ENCODE assay signal across 8 cellular contexts in the genomic region with DNA sequence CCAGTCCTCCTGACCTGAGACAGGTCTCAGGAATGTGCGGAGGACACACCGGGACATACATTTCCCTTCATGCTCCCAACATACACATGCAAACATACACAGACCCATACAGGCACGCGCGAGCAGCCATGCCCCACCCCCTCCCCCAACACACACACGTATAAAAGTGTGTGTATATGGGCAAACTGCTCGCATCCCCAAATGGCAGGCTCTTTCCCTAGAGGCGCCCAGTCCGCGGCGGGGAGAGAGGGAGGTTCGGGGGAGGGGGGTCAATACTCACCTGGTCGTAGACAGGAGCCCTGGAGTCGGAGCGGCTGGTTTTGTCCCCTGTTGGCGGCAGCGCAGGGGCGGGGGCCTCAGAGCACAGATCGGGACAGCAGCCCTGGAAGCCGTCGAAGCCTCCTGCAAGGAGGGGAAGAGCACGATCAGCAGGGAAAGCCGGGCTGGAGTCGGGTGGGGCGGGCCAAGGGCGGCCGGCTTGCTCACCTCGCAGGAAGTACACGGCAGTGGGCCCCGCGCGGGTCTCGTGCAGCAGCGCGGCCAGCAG. TPM values are rescaled to one million over a fixed set of nuclear protein-coding genes. Genes with fewer than 3 reads are reported as not detected.
DNase-seq lines count a peak whose midpoint lies in the region; ATAC-seq, FAIRE-seq and TF ChIP-seq lines count a peak whose summit lies in the region.

No MANE protein-coding gene starts in this region.

- H3K9me2 ChIP-seq in GM23248 (ENCODE audit: insufficient read depth), result no peaks in the 10 kb centered on the region
- no peaks in the 10 kb centered on the region for H3K9me2 ChIP-seq in PC-3 (replicated peaks; ENCODE audit: low read length)

- H3F3A ChIP-seq in GM23248 (ENCODE audit: insufficient read depth) (peaks cover 6% of the 10 kb centered on the region; the same call in 1 of the 2 replicates), PC-3 (ENCODE audit: low read length, unreplicated experiment) (no peaks in the 10 kb centered on the region)

- no peaks in the 10 kb centered on the region for H3K36me3 ChIP-seq in GM23248 (ENCODE audit: low read depth)
- no peaks in the 10 kb centered on the region for H3K36me3 ChIP-seq in PC-3 (ENCODE audit: low read depth, low read length)
- peaks cover 7% of the 10 kb centered on the region in 2 experiments; a peak in 2 of 4 replicates for H3K36me3 ChIP-seq in GM12878 (ENCODE audit: control insufficient read depth in 2 of 2, insufficient read depth in 2 of 2, low read length in 1 of 2)

- H2AFZ ChIP-seq in GM23248 (peak overlapping the region; percentile 69), PC-3 (ENCODE audit: low read length) (peak overlapping the region; percentile 85; the same call in 1 of the 2 replicates), GM12878 (ENCODE audit: control insufficient read depth, low read depth, low read length) (no peak overlapping the region)

- RAD21 ChIA-PET in GM12878 (lab: Charles Lee; ENCODE audit: unreplicated experiment), result interaction anchor here (0.8 to 18.1 kb wide), 3 partner anchors 13 to 31 kb away, joined by 3 to 463 read pairs (median 182); no protein-coding TSS in a partner anchor

- TF ChIP-seq POLR2A in GM12878 (IDR thresholded peaks at IDR 0.05; ENCODE audit: low read depth, low read length), result no peak

- H3K4me1 Mint-ChIP-seq in type B pancreatic cell (ENCODE audit: unreplicated experiment), result peaks cover 12% of the 10 kb centered on the region

- no peak for FAIRE-seq in GM12878 (lab: Jason Lieb, UNC)

- DNase-seq in GM23248 (no peak), PC-3 (peak; percentile 11), GM12878 (ENCODE audit: low read depth, low spot score) (no peak), type B pancreatic cell (ENCODE audit: extremely low spot score, unreplicated experiment) (no peak), NCI-H1105 treated with DMSO at 0.1 percent for 48 hours (lab: John Stamatoyannopoulos, UW) (no peak)

- H3K4me1 ChIP-seq in GM23248 (ENCODE audit: insufficient read depth), result peaks cover 9% of the 10 kb centered on the region; the same call in 1 of the 2 replicates
- peaks cover 11% of the 10 kb centered on the region for H3K4me1 ChIP-seq in PC-3 (ENCODE audit: insufficient read depth, low read length)
- peaks cover 45% of the 10 kb centered on the region for H3K4me1 ChIP-seq in GM12878 (ENCODE audit: control insufficient read depth, insufficient read depth, low read length)
- H3K4me1 ChIP-seq in mononuclear cell (ENCODE audit: insufficient read depth, low read length), result peaks cover 69% of the 10 kb centered on the region

- peaks cover 22% of the 10 kb centered on the region for H3K27me3 Mint-ChIP-seq in type B pancreatic cell

- no peaks in the 10 kb centered on the region for H3K9me3 Mint-ChIP-seq in type B pancreatic cell

- H3K9me3 ChIP-seq in GM23248 (ENCODE audit: low read depth) (no peaks in the 10 kb centered on the region), PC-3 (ENCODE audit: low read length) (no peaks in the 10 kb centered on the region), GM12878 (replicated peaks; ENCODE audit: control insufficient read depth, insufficient read depth, low read length) (no peaks in the 10 kb centered on the region), mononuclear cell (ENCODE audit: low read depth, low read length) (no peaks in the 10 kb centered on the region)

- H4K20me1 ChIP-seq in GM23248 (ENCODE audit: insufficient read depth) (no peaks in the 10 kb centered on the region), PC-3 (ENCODE audit: low read length) (no peaks in the 10 kb centered on the region), GM12878 (ENCODE audit: control insufficient read depth, insufficient read depth) (no peaks in the 10 kb centered on the region)

- TF ChIP-seq EP300 in GM12878 (IDR thresholded peaks at IDR 0.05; ENCODE audit: borderline replicate concordance in 1 of 2, control insufficient read depth in 1 of 2, low read depth in 2 of 2, low read length in 2 of 2), result 0 out of 4 replicates have a peak, but pooled peaks of 1 of the 2 experiments have one; percentile 9

- WGBS in GM23248 (ENCODE audit: low coverage in 1 of 2, low lambda C conversion rate in 2 of 2, missing lambda C conversion rate in 2 of 2), 2 experiments, result 6 to 14% methylated on average over 14 to 35 of the region's 35 CpGs
- WGBS in GM12878 (ENCODE audit: insufficient coverage, insufficient replicate concordance, low lambda C conversion rate, missing lambda C conversion rate), result under 1% methylated on average over 30 of the region's 35 CpGs

- no peak overlapping the region for H3K27ac ChIP-seq in GM23248
- H3K27ac ChIP-seq in PC-3 (ENCODE audit: low read length), result no peak overlapping the region
- peak overlapping the region; percentile 89 for H3K27ac ChIP-seq in GM12878 (ENCODE audit: control insufficient read depth, insufficient read depth)

- TF ChIP-seq RAD21 in GM12878 (IDR thresholded peaks at IDR 0.05; ENCODE audit: insufficient read depth, low read depth, low read length), result no peak

- H3K4me3 ChIP-seq in GM23248 (peak overlapping the region; percentile 69), PC-3 (ENCODE audit: low read length) (peak overlapping the region; percentile 79), GM12878 (peak overlapping the region; percentile 92), mononuclear cell (ENCODE audit: low read length) (peak overlapping the region; percentile 58)

- H3K36me3 Mint-ChIP-seq in type B pancreatic cell, result no peaks in the 10 kb centered on the region

- H3K79me2 ChIP-seq in GM23248 (ENCODE audit: insufficient read depth) (no peaks in the 10 kb centered on the region), PC-3 (ENCODE audit: low read length) (peaks cover 12% of the 10 kb centered on the region), GM12878 (ENCODE audit: control insufficient read depth, insufficient read depth, low read length) (peaks cover 29% of the 10 kb centered on the region)

- ATAC-seq in PC-3, result peak; percentile 32; the same call in 1 of the 2 replicates
- no peak for ATAC-seq in GM12878
- ATAC-seq in GM21737 (IDR thresholded peaks at IDR 0.05; ENCODE audit: unreplicated experiment), result no peak
- ATAC-seq in GM19035 (IDR thresholded peaks at IDR 0.05; ENCODE audit: unreplicated experiment), result no peak

- CTCF ChIA-PET in PC-3 (lab: Charles Lee), result no interaction called here
- CTCF ChIA-PET in GM12878 (lab: Yijun Ruan, JAX), result interaction anchor here (0.8 to 14.4 kb wide), 5 partner anchors 13 to 123 kb away, joined by 3 to 535 read pairs (median 42); a partner anchor contains a TSS

- H3K9ac ChIP-seq in GM23248 (peak overlapping the region; percentile 69), PC-3 (ENCODE audit: low read length) (peak overlapping the region; percentile 47; the same call in 1 of the 2 replicates), GM12878 (ENCODE audit: control insufficient read depth, insufficient read depth, low read length) (peak overlapping the region; percentile 84)

- intact Hi-C loops in PC-3 (cut with micrococcal nuclease) (no loop called here), GM12878 (cut with micrococcal nuclease; ENCODE audit: unreplicated experiment) (loop anchor here (1.0 to 5.0 kb wide), 4 partner anchors 13 to 383 kb away; a partner anchor contains a TSS)

- POLR2A ChIA-PET in PC-3 (lab: Charles Lee; ENCODE audit: unreplicated experiment) (no interaction called here), GM12878 (lab: Charles Lee) (interaction anchor here (4.2 to 9.5 kb wide), 4 partner anchors 14 to 64 kb away, joined by 12 to 161 read pairs (median 58); a partner anchor contains a TSS)

- no peak for TF ChIP-seq CTCF in PC-3 (conservative IDR thresholded peaks at IDR 0.05; ENCODE audit: low read depth, low read length)
- no peak for TF ChIP-seq CTCF in GM12878 (IDR thresholded peaks at IDR 0.05 in 2 of 3, conservative IDR thresholded peaks at IDR 0.05 in 1 of 3; ENCODE audit: control insufficient read depth in 2 of 3, extremely low read depth in 1 of 3, insufficient read depth in 1 of 3, low read depth in 3 of 3, low read length in 3 of 3)
- TF ChIP-seq CTCF in type B pancreatic cell (conservative IDR thresholded peaks at IDR 0.05), result peak; percentile 20

- in situ Hi-C loops in GM23248 (cut with MboI), result no loop called here
- in situ Hi-C loops in GM12878 (cut with MboI), result loop anchor here (5.0 kb wide), 2 partner anchors 33 to 118 kb away; no protein-coding TSS in a partner anchor

- peak overlapping the region; percentile 83 for H3K4me3 Mint-ChIP-seq in type B pancreatic cell

- BruUV-seq in PC-3 (replicated peaks; lab: Mats Ljungman, UMichigan), result TSS peak; percentile 31
- BruUV-seq in GM12878 (replicated peaks; lab: Mats Ljungman, UMichigan), result no TSS peak

- H3K4me2 ChIP-seq in GM23248 (ENCODE audit: unreplicated experiment) (peak overlapping the region; percentile 67), PC-3 (ENCODE audit: low read length) (peak overlapping the region; percentile 74), GM12878 (ENCODE audit: control insufficient read depth, insufficient read depth) (peak overlapping the region; percentile 95)

- peak overlapping the region; percentile 36 for H3K27ac Mint-ChIP-seq in type B pancreatic cell

- no peaks in the 10 kb centered on the region for H3K27me3 ChIP-seq in GM23248 (replicated peaks; ENCODE audit: insufficient read depth)
- H3K27me3 ChIP-seq in PC-3 (ENCODE audit: low read length), result no peaks in the 10 kb centered on the region
- H3K27me3 ChIP-seq in GM12878 (replicated peaks in 1 of 2; ENCODE audit: control insufficient read depth in 2 of 2, insufficient read depth in 2 of 2, low read length in 1 of 2), result no peaks in the 10 kb centered on the region
- H3K27me3 ChIP-seq in mononuclear cell (ENCODE audit: insufficient read depth, low read length), result no peaks in the 10 kb centered on the region

- SMC1A ChIA-PET in GM12878 (lab: Charles Lee; ENCODE audit: uncharacterized antibody, unreplicated experiment), result interaction anchor here (1.4 to 14.4 kb wide), 3 partner anchors 14 to 28 kb away, joined by 4 to 338 read pairs (median 139); no protein-coding TSS in a partner anchor

RNA-seq across cellular contexts. Expression of a gene that starts 0.7 kb away (rescaled TPM):
- total RNA-seq in GM23248 (2014; rRNA removed; shearing (Covaris generic)), result 2.4 and 8.8 TPM in 2 replicates
- polyA plus RNA-seq in GM23248 (2016; fragmentation: Nextera tagmentation; extraction: Ambion mirVana) (3.1 and 3.3 TPM in 2 replicates), GM12878 (2011; rRNA removed) (47.5 and 84.3 TPM in 2 replicates), GM12878 (2014; fragmentation: Illumina TruSeq; extraction: Trizol) (11.9 and 35.6 TPM in 2 replicates), GM12878 (2014; fragmentation: Nextera tagmentation; extraction: Ambion mirVana) (10 to 100 TPM in 1 of 2 experiments, 1 to 10 TPM in 1; 9.7 to 34.6 TPM), GM12878 (2014; rRNA removed) (158 and 168 TPM in 2 replicates), GM12878 (2016; fragmentation: Nextera tagmentation; extraction: Ambion mirVana) (10 to 100 TPM; 10.2 to 56.4 TPM)
- total RNA-seq in PC-3 (2014; rRNA removed) (6.9 and 16.7 TPM in 2 replicates), GM12878 (2014; rRNA removed) (212 and 227 TPM in 2 replicates), GM12878 (2014; rRNA removed; fragmentation: Illumina TruSeq; extraction: Trizol) (57.4 and 58.0 TPM in 2 replicates), GM12878 (2021) (181 and 194 TPM in 2 replicates), mononuclear cell (891 TPM), type B pancreatic cell (ENCODE audit: low replicate concordance) (4.3 and 4.5 TPM in 2 replicates)
- total RNA-seq in GM12878 (2013; cell fraction: nucleolus; rRNA removed), result 404 and 419 TPM in 2 replicates
- polyA plus RNA-seq in GM12878 (2011; ENCODE audit: low read depth), result 22.1 TPM
- 146 and 184 TPM in 2 replicates for polyA plus RNA-seq in GM12878 (2011; cell fraction: cytosol; rRNA removed)
- 522 and 621 TPM in 2 replicates for polyA plus RNA-seq in GM12878 (2011; cell fraction: nucleus; rRNA removed)
- polyA plus RNA-seq in GM12878 (2012), result 61.4 and 155 TPM in 2 replicates
- 98.2 and 232 TPM in 2 replicates for polyA minus RNA-seq in GM12878 (2011; rRNA and poly(A)+ RNA removed)
- polyA minus RNA-seq in GM12878 (2011; cell fraction: cytosol; rRNA and poly(A)+ RNA removed), result 87.6 and 111 TPM in 2 replicates
- 636 and 718 TPM in 2 replicates for polyA minus RNA-seq in GM12878 (2011; cell fraction: nucleus; rRNA and poly(A)+ RNA removed)

RNA-seq across cellular contexts. Expression of a gene that starts 6.3 kb away (rescaled TPM):
- 0.25 TPM in 1 of 2 replicates, not detected in the other for total RNA-seq in GM23248 (2014; rRNA removed; shearing (Covaris generic))
- polyA plus RNA-seq in GM23248 (2016; fragmentation: Nextera tagmentation; extraction: Ambion mirVana) (not detected in 2 replicates), GM12878 (2011; rRNA removed) (0.10 and 0.37 TPM in 2 replicates), GM12878 (2014; fragmentation: Illumina TruSeq; extraction: Trizol) (0.24 TPM in 1 of 2 replicates, not detected in the other), GM12878 (2014; fragmentation: Nextera tagmentation; extraction: Ambion mirVana) (not detected), GM12878 (2014; rRNA removed) (0.18 and 0.37 TPM in 2 replicates), GM12878 (2016; fragmentation: Nextera tagmentation; extraction: Ambion mirVana) (not detected)
- total RNA-seq in PC-3 (2014; rRNA removed) (not detected in 2 replicates), GM12878 (2014; rRNA removed) (0.27 and 0.40 TPM in 2 replicates), GM12878 (2014; rRNA removed; fragmentation: Illumina TruSeq; extraction: Trizol) (0.54 TPM in 1 of 2 replicates, not detected in the other), GM12878 (2021) (0.43 and 1.0 TPM in 2 replicates), mononuclear cell (6.5 TPM), type B pancreatic cell (ENCODE audit: low replicate concordance) (0.93 TPM in 1 of 2 replicates, not detected in the other)
- total RNA-seq in GM12878 (2013; cell fraction: nucleolus; rRNA removed), result 0.76 and 2.4 TPM in 2 replicates
- polyA plus RNA-seq in GM12878 (2011; ENCODE audit: low read depth), result 0.72 TPM
- 0.34 and 0.53 TPM in 2 replicates for polyA plus RNA-seq in GM12878 (2011; cell fraction: cytosol; rRNA removed)
- polyA plus RNA-seq in GM12878 (2011; cell fraction: nucleus; rRNA removed), result 2.4 TPM in 2 replicates
- polyA plus RNA-seq in GM12878 (2012), result 1.3 and 2.0 TPM in 2 replicates
- polyA minus RNA-seq in GM12878 (2011; rRNA and poly(A)+ RNA removed), result 0.52 and 0.95 TPM in 2 replicates
- not detected in 2 replicates for polyA minus RNA-seq in GM12878 (2011; cell fraction: cytosol; rRNA and poly(A)+ RNA removed)
- polyA minus RNA-seq in GM12878 (2011; cell fraction: nucleus; rRNA and poly(A)+ RNA removed), result 0.77 TPM in 1 of 2 replicates, not detected in the other

RNA-seq across cellular contexts. Expression of a gene that starts 28.2 kb away (rescaled TPM):
- total RNA-seq in GM23248 (2014; rRNA removed; shearing (Covaris generic)), result not detected in 2 replicates
- not detected in 2 replicates for polyA plus RNA-seq in GM23248 (2016; fragmentation: Nextera tagmentation; extraction: Ambion mirVana)
- total RNA-seq in PC-3 (2014; rRNA removed), result 0.12 TPM in 1 of 2 replicates, not detected in the other
- total RNA-seq in GM12878 (2013; cell fraction: nucleolus; rRNA removed), result 0.31 TPM in 1 of 2 replicates, not detected in the other
- total RNA-seq in GM12878 (2014; rRNA removed), result 0.05 TPM in 1 of 2 replicates, not detected in the other
- total RNA-seq in GM12878 (2014; rRNA removed; fragmentation: Illumina TruSeq; extraction: Trizol), result 0.05 TPM in 1 of 2 replicates, not detected in the other
- 0.10 TPM in 1 of 2 replicates, not detected in the other for total RNA-seq in GM12878 (2021)
- not detected for polyA plus RNA-seq in GM12878 (2011; ENCODE audit: low read depth)
- not detected in 2 replicates for polyA plus RNA-seq in GM12878 (2011; rRNA removed)
- not detected in 2 replicates for polyA plus RNA-seq in GM12878 (2011; cell fraction: cytosol; rRNA removed)
- polyA plus RNA-seq in GM12878 (2011; cell fraction: nucleus; rRNA removed), result 0.79 and 0.84 TPM in 2 replicates
- 0.16 and 0.22 TPM in 2 replicates for polyA plus RNA-seq in GM12878 (2012)
- 0.01 TPM in 1 of 2 replicates, not detected in the other for polyA plus RNA-seq in GM12878 (2014; fragmentation: Illumina TruSeq; extraction: Trizol)
- polyA plus RNA-seq in GM12878 (2014; fragmentation: Nextera tagmentation; extraction: Ambion mirVana), result under 1 TPM in 1 of 2 experiments, not detected in 1; 0.03 TPM
- polyA plus RNA-seq in GM12878 (2014; rRNA removed), result 0.05 and 0.09 TPM in 2 replicates
- polyA plus RNA-seq in GM12878 (2016; fragmentation: Nextera tagmentation; extraction: Ambion mirVana), result not detected
- not detected in 2 replicates for polyA minus RNA-seq in GM12878 (2011; rRNA and poly(A)+ RNA removed)
- not detected in 2 replicates for polyA minus RNA-seq in GM12878 (2011; cell fraction: cytosol; rRNA and poly(A)+ RNA removed)
- polyA minus RNA-seq in GM12878 (2011; cell fraction: nucleus; rRNA and poly(A)+ RNA removed), result 0.10 TPM in 1 of 2 replicates, not detected in the other
- 1.5 TPM for total RNA-seq in mononuclear cell
- 2.4 and 13.9 TPM in 2 replicates for total RNA-seq in type B pancreatic cell (ENCODE audit: low replicate concordance)
